5 cellular contexts compared by ENCODE assay signal in genomic region chr2:111275854-111276171, GRCh38.
DNase-seq lines count a peak whose midpoint lies in the region; ATAC-seq and TF ChIP-seq lines count a peak whose summit lies in the region.
"Not testable (repeated sequence)": the region's sequence is repeated elsewhere in the genome, so short reads cannot be mapped to it uniquely, and the experiment has no call there.

No MANE protein-coding gene starts in this region.

- H3K27me3 ChIP-seq in heart left ventricle; left ventricle myocardium inferior (ENCODE audit: low read depth): not testable (repeated sequence)

- not testable (repeated sequence) for H3K36me3 Mint-ChIP-seq in osteocyte (ENCODE audit: unreplicated experiment)

- 20 to 43% (median 38%) methylated on average over 1 to 2 of the region's 3 CpGs for WGBS in heart left ventricle, 4 donors

- peak overlapping the region in 2 of 12 donors; percentile 63 to 76 for H3K27ac ChIP-seq in heart left ventricle
- H3K27ac ChIP-seq in left ventricle myocardium inferior (replicated peaks): peak overlapping the region; percentile 56

- H3K4me3 ChIP-seq in heart left ventricle, left ventricle myocardium inferior: not testable (repeated sequence)

- peak; percentile 55 for ATAC-seq in Right ventricle myocardium inferior
- ATAC-seq in heart left ventricle: peak in 3 of 4 donors; percentile 40 to 71 (median 51)

- not testable (repeated sequence) for H3K9me3 ChIP-seq in heart left ventricle; left ventricle myocardium inferior (replicated peaks)

- not testable (repeated sequence) for H3K4me1 Mint-ChIP-seq in osteocyte (ENCODE audit: unreplicated experiment)

- peak; percentile 18 for DNase-seq in dermis blood vessel endothelial cell
- DNase-seq in Right ventricle myocardium inferior (ENCODE audit: missing footprints); heart left ventricle; left ventricle myocardium inferior: not testable (repeated sequence)
- peak; percentile 15 for DNase-seq in osteocyte (ENCODE audit: extremely low spot score, unreplicated experiment)

- not testable (repeated sequence) for H3K36me3 ChIP-seq in heart left ventricle, left ventricle myocardium inferior

- H3K4me1 ChIP-seq in heart left ventricle: peaks cover 0 to 11% (median 0%) of the 10 kb centered on the region in 12 donors
- H3K4me1 ChIP-seq in left ventricle myocardium inferior: not testable (repeated sequence)

- not testable (repeated sequence) for TF ChIP-seq POLR2A in heart left ventricle (IDR thresholded peaks at IDR 0.05)

- H3K27me3 Mint-ChIP-seq in osteocyte (ENCODE audit: unreplicated experiment): not testable (repeated sequence)

- not testable (repeated sequence) for H3K4me3 Mint-ChIP-seq in osteocyte (ENCODE audit: unreplicated experiment)

- TF ChIP-seq CTCF in heart left ventricle (IDR thresholded peaks at IDR 0.05); left ventricle myocardium inferior (IDR thresholded peaks at IDR 0.05; ENCODE audit: borderline replicate concordance); osteocyte (IDR thresholded peaks at IDR 0.05): not testable (repeated sequence)

- not testable (repeated sequence) for H3K27ac Mint-ChIP-seq in osteocyte (ENCODE audit: unreplicated experiment)

- intact Hi-C loops in Right ventricle myocardium inferior (cut with DNase I); heart left ventricle (cut with DNase I); left ventricle myocardium inferior (cut with micrococcal nuclease): not testable (repeated sequence)

- not testable (repeated sequence) for H3K9me3 Mint-ChIP-seq in osteocyte (ENCODE audit: unreplicated experiment)
